In the genomic region with DNA sequence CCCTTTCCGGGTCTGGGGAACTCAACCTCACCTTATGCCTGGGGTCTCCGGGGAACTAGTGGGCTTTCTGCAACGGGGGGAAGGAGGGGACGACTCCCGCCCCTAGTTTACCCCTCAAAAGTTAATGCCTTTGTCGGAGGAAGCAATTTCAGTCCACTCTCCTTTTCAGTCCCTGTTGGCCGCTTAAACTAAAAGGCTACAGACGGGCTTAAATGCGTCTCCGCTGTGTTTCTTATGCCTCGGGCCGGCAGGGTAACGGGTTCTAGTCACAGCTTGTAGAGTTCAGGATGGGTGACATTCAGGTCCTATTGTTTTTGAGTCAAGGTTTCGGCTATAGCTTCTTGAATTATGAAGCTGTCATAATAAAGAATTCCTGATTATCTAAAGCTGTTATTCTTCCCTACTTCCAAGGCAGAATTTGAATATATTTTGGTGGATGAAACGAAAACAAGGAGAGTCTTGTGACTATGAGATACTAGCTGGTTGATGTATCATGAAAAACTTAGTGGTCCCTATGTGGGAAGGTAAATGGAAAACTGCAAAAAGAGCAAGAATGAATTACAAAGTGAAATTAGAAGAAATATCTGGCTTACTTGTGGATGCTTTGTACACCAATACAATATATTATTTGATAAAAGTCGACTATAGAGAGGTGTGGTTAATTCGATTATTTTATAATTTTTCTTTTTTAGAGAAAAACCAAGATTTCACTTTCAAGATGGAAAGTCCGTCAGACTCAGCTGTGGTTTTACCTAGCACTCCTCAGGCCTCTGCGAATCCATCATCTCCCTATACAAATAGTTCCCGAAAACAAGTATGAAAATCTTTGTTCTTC, we compare ENCODE assay signal across 8 cellular contexts. TPM values are rescaled to one million over a fixed set of nuclear protein-coding genes. Genes with fewer than 3 reads are reported as not detected.
A peak's percentile ranks its signal among the peaks of the same experiment; 100 is the strongest.
DNase-seq lines count a peak whose midpoint lies in the region; ATAC-seq, FAIRE-seq and TF ChIP-seq lines count a peak whose summit lies in the region.

No MANE protein-coding gene starts in this region.

- BruUV-seq in Caco-2 (replicated peaks; lab: Mats Ljungman, UMichigan) = TSS peak; percentile 80

- H3K36me3 ChIP-seq in Caco-2 (ENCODE audit: control insufficient read depth, insufficient read depth, low read length) = no peaks in the 10 kb centered on the region; the same call in 1 of the 2 replicates

- intact Hi-C loops in Caco-2 (cut with micrococcal nuclease; ENCODE audit: unreplicated experiment) = loop anchor here (1.0 to 5.0 kb wide), 4 partner anchors 55 to 140 kb away; no protein-coding TSS in a partner anchor

- POLR2A ChIA-PET in Caco-2 (lab: Charles Lee) = interaction anchor here (0.5 to 1.8 kb wide), 5 partner anchors 13 to 498 kb away, joined by 3 to 11 read pairs (median 3); partner anchors contain the start of genes CFAP43 and GSTO2

- H3K9me3 Mint-ChIP-seq in Caco-2 (ENCODE audit: unreplicated experiment) (no peaks in the 10 kb centered on the region), memory B cell (no peaks in the 10 kb centered on the region)

- peak overlapping the region; percentile 79 for H3K4me3 Mint-ChIP-seq in Caco-2 (ENCODE audit: unreplicated experiment)
- H3K4me3 Mint-ChIP-seq in memory B cell = peak overlapping the region; percentile 88

- H3K4me1 ChIP-seq in Caco-2 = peaks cover 13% of the 10 kb centered on the region; the same call in 1 of the 2 replicates

- peak overlapping the region; percentile 96 for H3K27ac Mint-ChIP-seq in Caco-2 (ENCODE audit: unreplicated experiment)
- H3K27ac Mint-ChIP-seq in memory B cell = peak overlapping the region; percentile 100

- CTCF ChIA-PET in Caco-2 (lab: Charles Lee) = interaction anchor here (0.7 to 2.4 kb wide), 10 partner anchors 8 to 409 kb away, joined by 3 to 14 read pairs (median 8); partner anchors contain the start of gene GSTO1

- H3K9me3 ChIP-seq in Caco-2 = no peaks in the 10 kb centered on the region

- DNase-seq in Caco-2 = no peak
- peak; percentile 76 for DNase-seq in NCI-H748 (lab: John Stamatoyannopoulos, UW; ENCODE audit: unreplicated experiment)
- peak; percentile 18 for DNase-seq in choroid plexus epithelial cell (ENCODE audit: low read depth)
- no peak for DNase-seq in memory B cell (ENCODE audit: low spot score in 2 of 2)
- peak; percentile 13 for DNase-seq in urothelium cell line (ENCODE audit: low spot score)
- DNase-seq in 8988T = no peak
- no peak for DNase-seq in occipital lobe (lab: John Stamatoyannopoulos, UW)

- H3K27me3 Mint-ChIP-seq in Caco-2 (ENCODE audit: insufficient read depth, unreplicated experiment) (no peaks in the 10 kb centered on the region), memory B cell (no peaks in the 10 kb centered on the region)

- TF ChIP-seq CTCF in Caco-2 (IDR thresholded peaks at IDR 0.05; ENCODE audit: insufficient read depth in 1 of 2, low read depth in 1 of 2, low read length in 1 of 2, severe bottlenecking in 1 of 2, unreplicated experiment in 1 of 2) (no peak), choroid plexus epithelial cell (conservative IDR thresholded peaks at IDR 0.05; ENCODE audit: low read depth, low read length) (no peak)

- H3K4me1 Mint-ChIP-seq in Caco-2 (ENCODE audit: low read depth, unreplicated experiment) (no peaks in the 10 kb centered on the region), memory B cell (peaks cover 5% of the 10 kb centered on the region)

- ATAC-seq in GM21737 (IDR thresholded peaks at IDR 0.05; ENCODE audit: unreplicated experiment) (peak; percentile 2), memory B cell (ENCODE audit: low read depth) (no peak)

- no peaks in the 10 kb centered on the region for H3K27me3 ChIP-seq in Caco-2 (replicated peaks; ENCODE audit: control insufficient read depth, insufficient read depth, low read length)

- no peak for FAIRE-seq in urothelium cell line (lab: Jason Lieb, UNC)

- H3K4me3 ChIP-seq in Caco-2 (ENCODE audit: low read depth, low read length) = peak overlapping the region; percentile 92
- peak overlapping the region; percentile 86 for H3K4me3 ChIP-seq in choroid plexus epithelial cell (ENCODE audit: low read depth, low read length)

- H3K36me3 Mint-ChIP-seq in Caco-2 (ENCODE audit: insufficient read depth, unreplicated experiment) (no peaks in the 10 kb centered on the region), memory B cell (peaks cover 3% of the 10 kb centered on the region)

RNA-seq across cellular contexts. Expression of gene SFR1, which starts 0.5 kb away (rescaled TPM):
- total RNA-seq in Caco-2 (2022) (7.3 and 8.7 TPM in 2 replicates), occipital lobe (20.1 TPM)

RNA-seq across cellular contexts. Expression of gene COL17A1, which starts 36.8 kb away (rescaled TPM):
- 0.45 and 0.49 TPM in 2 replicates for total RNA-seq in Caco-2 (2022)
- not detected for total RNA-seq in occipital lobe

Comparison
In these comparisons a context has a peak if more than half of its experiments do, and no peak if none do; other contexts are left out.
1. DNase-seq: peak in NCI-H748 (single experiment), choroid plexus epithelial cell (single experiment) and urothelium cell line (single experiment); none in Caco-2 (0 of 2), memory B cell (0 of 2), 8988T (single experiment) and occipital lobe (single experiment).